ENCODE assay signal across 17 cellular contexts in the genomic region with DNA sequence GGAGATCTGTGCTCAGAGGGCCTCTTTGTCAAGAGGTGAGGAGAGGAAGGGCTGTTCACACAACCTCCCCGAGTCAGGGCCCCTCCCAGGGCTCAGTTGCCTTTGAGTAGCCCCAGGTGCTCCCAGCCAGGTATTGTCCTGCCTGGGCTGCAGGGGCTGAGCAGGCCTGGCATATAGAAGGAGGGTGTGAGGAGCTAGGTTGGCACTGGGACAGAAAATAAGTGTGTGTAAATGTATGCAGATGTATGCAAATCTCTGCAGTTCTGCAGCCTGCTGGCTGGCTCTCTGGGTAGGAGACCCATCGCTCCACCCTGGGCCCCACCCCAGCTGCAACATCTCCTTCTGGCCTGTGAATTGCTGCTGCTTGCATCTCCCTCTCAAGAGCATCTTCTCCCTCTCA.
"Had no signal": no experiment of that assay in that cellular context is flagged by ENCODE, and none has a peak within 500 bp of the region (broad histone marks: within the 10 kb centered on the region; RNA-seq: fewer than 3 reads in every experiment).

No MANE protein-coding gene starts in this region.

- H3K27ac ChIP-seq: esophagus squamous epithelium, transverse colon had no signal

- H3K27me3 ChIP-seq: dorsolateral prefrontal cortex, transverse colon had no signal

- H3K27me3 Mint-ChIP-seq: progenitor cell of endocrine pancreas had no signal

- H3K4me3 ChIP-seq: dorsolateral prefrontal cortex, esophagus squamous epithelium, transverse colon had no signal

- H3K9me3 Mint-ChIP-seq: activated T-cell treated with anti-CD3 and anti-CD28 coated beads, Interleukin-2, amount 50 U/mL, for 4 hours; stimulated activated naive B cell treated with anti-CD40 and anti-IgM and Interleukin-4, amounts not matched to agents 10 μg/mL and 1 μg/mL and 100 μg/mL, for 72 hours had no signal

- H3K36me3 Mint-ChIP-seq: naive B cell; stimulated activated naive B cell treated with anti-CD40 and anti-IgM and Interleukin-4, amounts not matched to agents 10 μg/mL and 1 μg/mL and 100 μg/mL, for 72 hours had no signal

- DNase-seq: activated CD4-positive, alpha-beta T cell treated with anti-CD3 and anti-CD28 coated beads for 1 hour; activated CD4-positive, alpha-beta T cell treated with anti-CD3 and anti-CD28 coated beads, Interleukin-2, amount 50 U/mL, for 48 hours; activated naive CD4-positive, alpha-beta T cell; activated T-cell treated with anti-CD3 and anti-CD28 coated beads, Interleukin-2, amount 50 U/mL, for 4 hours; aorta; esophagus squamous epithelium; foreskin fibroblast; kidney glomerular epithelial cell; midbrain; naive B cell; right cardiac atrium; stimulated activated CD4-positive, alpha-beta T cell treated with anti-CD3 and anti-CD28 coated beads, Interleukin-2, amount 100 ng/mL, for 24 hours; stimulated activated naive B cell treated with anti-CD40 and anti-IgM and Interleukin-4, amounts not matched to agents 10 μg/mL and 1 μg/mL and 100 μg/mL, for 72 hours; T-helper 9 cell; transverse colon had no signal

- H3K9me3 ChIP-seq: esophagus squamous epithelium, transverse colon had no signal

- H3K27ac Mint-ChIP-seq: progenitor cell of endocrine pancreas; stimulated activated naive B cell treated with anti-CD40 and anti-IgM and Interleukin-4, amounts not matched to agents 10 μg/mL and 1 μg/mL and 100 μg/mL, for 72 hours had no signal

- H3K4me3 Mint-ChIP-seq: activated T-cell treated with anti-CD3 and anti-CD28 coated beads, Interleukin-2, amount 50 U/mL, for 4 hours; naive B cell; stimulated activated naive B cell treated with anti-CD40 and anti-IgM and Interleukin-4, amounts not matched to agents 10 μg/mL and 1 μg/mL and 100 μg/mL, for 72 hours had no signal

- H3K36me3 ChIP-seq: esophagus squamous epithelium, transverse colon had no signal

- H3K4me1 Mint-ChIP-seq: stimulated activated naive B cell treated with anti-CD40 and anti-IgM and Interleukin-4, amounts not matched to agents 10 μg/mL and 1 μg/mL and 100 μg/mL, for 72 hours had no signal
